Comparison of ENCODE assay signal across 8 cellular contexts in the genomic region with DNA sequence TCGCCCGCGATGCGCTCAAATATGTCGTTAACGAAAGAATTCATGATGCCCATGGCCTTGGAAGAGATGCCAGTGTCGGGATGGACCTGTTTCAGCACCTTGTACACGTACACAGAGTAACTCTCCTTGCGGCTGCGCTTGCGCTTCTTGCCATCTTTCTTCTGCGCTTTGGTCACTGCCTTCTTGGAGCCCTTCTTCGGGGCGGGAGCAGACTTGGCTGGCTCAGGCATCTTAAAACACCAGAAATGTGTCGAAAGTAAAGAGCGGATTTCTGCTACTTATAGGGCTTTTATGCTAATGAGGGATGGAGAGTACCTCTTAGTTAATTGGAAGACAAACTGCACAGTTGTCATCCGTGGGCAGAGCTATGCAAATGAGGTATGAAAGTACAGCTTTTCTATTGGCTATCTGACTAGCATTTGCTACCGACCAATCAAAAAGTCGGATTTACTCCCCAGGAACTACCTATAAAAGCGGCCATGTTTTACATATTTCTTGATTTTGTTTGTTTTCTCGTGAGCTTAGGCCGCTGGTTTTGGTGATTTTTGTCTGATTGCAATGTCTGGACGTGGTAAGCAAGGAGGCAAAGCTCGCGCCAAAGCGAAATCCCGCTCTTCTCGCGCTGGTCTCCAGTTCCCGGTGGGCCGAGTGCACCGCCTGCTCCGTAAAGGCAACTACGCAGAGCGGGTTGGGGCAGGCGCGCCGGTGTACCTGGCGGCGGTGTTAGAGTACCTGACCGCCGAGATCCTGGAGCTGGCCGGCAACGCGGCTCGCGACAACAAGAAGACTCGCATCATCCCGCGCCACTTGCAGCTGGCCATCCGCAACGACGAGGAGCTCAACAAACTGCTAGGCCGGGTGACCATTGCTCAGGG. TPM values are rescaled to one million over a fixed set of nuclear protein-coding genes. Genes with fewer than 3 reads are reported as not detected.
DNase-seq lines count a peak whose midpoint lies in the region; ATAC-seq and TF ChIP-seq lines count a peak whose summit lies in the region.

No MANE protein-coding gene starts in this region.

- under 1% methylated on average over 54 of the region's 54 CpGs for WGBS in urinary bladder

- H3K36me3 ChIP-seq in urinary bladder (ENCODE audit: insufficient read depth): peaks cover 2% of the 10 kb centered on the region

- peak; percentile 98 for DNase-seq in NCI-H146 treated with DMSO at 0.1 percent for 48 hours (lab: John Stamatoyannopoulos, UW; ENCODE audit: unreplicated experiment)
- peak; percentile 58 to 99 (median 71) for DNase-seq in T-helper 1 cell
- peak; percentile 17 to 99 (median 76) for DNase-seq in amygdala (lab: John Stamatoyannopoulos, UW)
- peak; percentile 74 for DNase-seq in left cardiac atrium
- peak; percentile 48 to 94 (median 66) for DNase-seq in posterior cingulate gyrus

- TF ChIP-seq POLR2A in GM15510 (IDR thresholded peaks at IDR 0.05; ENCODE audit: borderline replicate concordance, extremely low read depth, insufficient read length): peak; percentile 81

- peak; percentile 73 for ATAC-seq in HG02884 (IDR thresholded peaks at IDR 0.05; ENCODE audit: unreplicated experiment)
- ATAC-seq in left cardiac atrium: peak; percentile 93

- H3K4me3 ChIP-seq in urinary bladder (ENCODE audit: low read depth, low read length): peak overlapping the region; percentile 95

- intact Hi-C loops in left cardiac atrium (cut with DNase I): loop anchor here in 1 of 2 donors (1.0 kb wide), 1 partner anchor 33 kb away; no protein-coding TSS in a partner anchor
- intact Hi-C loops in posterior cingulate gyrus (cut with DNase I): loop anchor here (2.0 kb wide), 1 partner anchor 19 kb away; no protein-coding TSS in a partner anchor

- H3K4me1 ChIP-seq in urinary bladder (ENCODE audit: insufficient read depth): no peaks in the 10 kb centered on the region

- H3K27ac ChIP-seq in urinary bladder (ENCODE audit: low read depth): peak overlapping the region; percentile 99

RNA-seq across cellular contexts. Expression of gene HFE, which starts 36.7 kb away (rescaled TPM):
- total RNA-seq in left cardiac atrium (1 to 10 TPM; 6.0 to 8.8 TPM), urinary bladder (7.3 TPM)
- polyA plus RNA-seq in urinary bladder: 9.4 TPM

Comparison
In these comparisons a context has a peak if more than half of its experiments do, and no peak if none do; other contexts are left out.
1. Peak in every context shown above with its lines: DNase-seq, ATAC-seq, H3K4me3 ChIP-seq and H3K27ac ChIP-seq.